In the genomic region with DNA sequence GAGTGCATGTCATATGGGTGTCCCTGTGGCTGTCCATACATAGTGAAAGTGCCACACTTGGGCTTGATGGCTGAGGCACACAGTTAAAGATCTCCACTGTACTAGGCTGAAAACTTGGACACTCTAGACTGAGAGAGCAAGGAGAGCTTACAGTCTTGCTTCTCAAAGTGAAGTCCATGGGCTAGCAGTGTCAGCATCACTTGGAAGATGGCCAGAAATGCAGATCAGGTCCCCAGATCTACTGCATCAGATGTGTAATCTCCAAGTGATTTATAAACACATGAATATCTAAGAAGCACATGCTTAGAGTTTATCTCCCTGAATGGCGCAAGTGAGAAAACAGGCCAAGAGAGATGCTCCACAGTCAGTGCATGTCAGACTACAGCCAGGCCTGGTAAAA, we compare ENCODE assay signal across 18 cellular contexts.
"Had no signal": no experiment of that assay in that cellular context is flagged by ENCODE, and none has a peak within 500 bp of the region (broad histone marks: within the 10 kb centered on the region; RNA-seq: fewer than 3 reads in every experiment).

No MANE protein-coding gene starts in this region.

- H3K4me3 ChIP-seq: colonic mucosa, gastroesophageal sphincter, hepatocyte, right atrium auricular region, spleen, uterus had no signal

- H3K9me3 ChIP-seq: colonic mucosa, gastroesophageal sphincter, right atrium auricular region, spleen, uterus had no signal

- H3K79me2 ChIP-seq: hepatocyte had no signal

- H3K27me3 ChIP-seq: colonic mucosa, gastroesophageal sphincter, hepatocyte, right atrium auricular region, spleen, uterus had no signal

- DNase-seq: activated CD4-positive, alpha-beta T cell treated with anti-CD3 and anti-CD28 coated beads for 4 hours; activated CD4-positive, alpha-beta T cell treated with anti-CD3 and anti-CD28 coated beads, Interleukin-2, amount 50 U/mL, for 4 hours; activated naive CD4-positive, alpha-beta T cell; activated T-cell treated with anti-CD3 and anti-CD28 coated beads for 4 hours; activated T-cell treated with anti-CD3 and anti-CD28 coated beads, Interleukin-2, amount 50 U/mL, for 72 hours; colonic mucosa; effector memory CD4-positive, alpha-beta T cell; islet precursor cell; left cardiac atrium; naive thymus-derived CD8-positive, alpha-beta T cell; spleen; substantia nigra; T-helper 9 cell; uterus had no signal

- H3K36me3 ChIP-seq: colonic mucosa, gastroesophageal sphincter, right atrium auricular region, spleen, uterus had no signal

- H2AFZ ChIP-seq: hepatocyte had no signal

- H3K4me2 ChIP-seq: hepatocyte had no signal

- H3K4me1 ChIP-seq: colonic mucosa, spleen, uterus had no signal

- H3K27ac ChIP-seq: colonic mucosa, gastroesophageal sphincter, hepatocyte, right atrium auricular region, spleen, uterus, VCaP had no signal
